In the genomic region with DNA sequence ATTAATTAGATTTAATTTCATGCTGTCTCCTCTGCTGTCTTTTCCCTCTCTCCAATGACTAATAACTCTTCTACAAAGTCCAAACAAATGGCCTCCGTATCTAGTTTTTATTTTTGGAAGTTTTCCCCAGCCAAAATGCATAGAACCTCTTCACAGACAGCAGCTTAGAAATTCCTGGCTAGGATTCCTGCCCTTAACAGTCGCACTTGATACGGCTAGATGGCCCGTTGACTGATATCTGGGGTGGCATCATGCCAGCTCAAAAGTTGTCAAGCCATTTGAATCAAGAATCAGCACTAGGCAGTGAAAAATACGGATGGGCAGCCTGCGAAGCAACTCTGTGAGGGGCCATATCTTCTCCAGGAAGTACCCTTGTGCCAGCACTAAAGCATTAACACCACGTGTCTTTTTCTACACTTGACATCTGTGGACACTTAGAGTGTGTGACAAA, we compare ENCODE assay signal across 13 cellular contexts. TPM values are rescaled to one million over a fixed set of nuclear protein-coding genes. Genes with fewer than 3 reads are reported as not detected.
DNase-seq lines count a peak whose midpoint lies in the region; ATAC-seq, FAIRE-seq and TF ChIP-seq lines count a peak whose summit lies in the region.
"Had no signal": no experiment of that assay in that cellular context is flagged by ENCODE, and none has a peak within 500 bp of the region (broad histone marks: within the 10 kb centered on the region; RNA-seq: fewer than 3 reads in every experiment).

No MANE protein-coding gene starts in this region.

- 16 to 33% (median 21%) methylated on average over 7 of the region's 7 CpGs for WGBS in small intestine, 3 donors

- H3K9me3 Mint-ChIP-seq in MCF 10A (ENCODE audit: unreplicated experiment) = no peaks in the 10 kb centered on the region
- no peaks in the 10 kb centered on the region for H3K9me3 Mint-ChIP-seq in CD14-positive monocyte
- H3K9me3 Mint-ChIP-seq: central memory CD8-positive, alpha-beta T cell had no signal

- no TSS peak for BruUV-seq in MCF 10A (replicated peaks; lab: Mats Ljungman, UMichigan)

- peaks cover 0 to 4% of the 10 kb centered on the region in 2 donors for H3K4me1 ChIP-seq in small intestine (ENCODE audit: control insufficient read depth in 2 of 2, insufficient read depth in 1 of 2, low read depth in 1 of 2, low read length in 1 of 2)

- FAIRE-seq in small intestine (lab: Jason Lieb, UNC) = no peak

- H3K27me3 Mint-ChIP-seq in MCF 10A (ENCODE audit: insufficient read depth, unreplicated experiment) = no peaks in the 10 kb centered on the region
- peaks cover 4 to 8% (median 4%) of the 10 kb centered on the region in 3 donors for H3K27me3 Mint-ChIP-seq in CD14-positive monocyte (ENCODE audit: low read depth in 3 of 3)

- H3K4me1 Mint-ChIP-seq in MCF 10A (ENCODE audit: insufficient read depth, unreplicated experiment) = no peaks in the 10 kb centered on the region
- no peaks in the 10 kb centered on the region for H3K4me1 Mint-ChIP-seq in CD14-positive monocyte
- H3K4me1 Mint-ChIP-seq: central memory CD8-positive, alpha-beta T cell had no signal

- H3K4me3 ChIP-seq in small intestine (ENCODE audit: low read depth in 1 of 2, low read length in 2 of 2) = no peak overlapping the region
- H3K4me3 ChIP-seq: hepatocyte, SK-N-MC had no signal

- POLR2A ChIA-PET in MCF 10A (lab: Yijun Ruan, JAX) = no interaction called here

- H3K27me3 ChIP-seq in small intestine (ENCODE audit: control insufficient read depth in 2 of 2, insufficient read depth in 2 of 2, low read length in 2 of 2) = no peaks in the 10 kb centered on the region
- H3K27me3 ChIP-seq: hepatocyte had no signal

- TF ChIP-seq CTCF in MCF 10A (IDR thresholded peaks at IDR 0.05; ENCODE audit: unreplicated experiment) (no peak), CD14-positive monocyte (IDR thresholded peaks at IDR 0.05) (no peak)

- H3K36me3 Mint-ChIP-seq in MCF 10A (ENCODE audit: insufficient read depth, unreplicated experiment) (no peaks in the 10 kb centered on the region), CD14-positive monocyte (no peaks in the 10 kb centered on the region)

- peak; percentile 84 to 86 for ATAC-seq in left cardiac atrium

- intact Hi-C loops in left cardiac atrium (cut with DNase I) = loop anchor here in 1 of 2 donors (10.0 kb wide), 2 partner anchors 174 to 484 kb away; a partner anchor contains a TSS
- intact Hi-C loops in MCF 10A (cut with micrococcal nuclease) = no loop called here
- intact Hi-C loops in CD14-positive monocyte (cut with micrococcal nuclease) = no loop called here

- H3K27ac Mint-ChIP-seq in MCF 10A (ENCODE audit: low read depth, unreplicated experiment) (no peak overlapping the region), CD14-positive monocyte (no peak overlapping the region)

- CTCF ChIA-PET in MCF 10A (lab: Yijun Ruan, JAX) = interaction anchor here (0.6 to 1.0 kb wide), 2 partner anchors 10 to 73 kb away, joined by 4 read pairs; no protein-coding TSS in a partner anchor

- H3K36me3 ChIP-seq in small intestine (ENCODE audit: control insufficient read depth in 2 of 2, insufficient read depth in 2 of 2, low read length in 2 of 2) = no peaks in the 10 kb centered on the region

- in situ Hi-C loops in G401 (cut with HindIII; ENCODE audit: low sequenced_read_pairs) = no loop called here

- H3K4me3 Mint-ChIP-seq in MCF 10A (ENCODE audit: unreplicated experiment) = no peak overlapping the region
- no peak overlapping the region for H3K4me3 Mint-ChIP-seq in CD14-positive monocyte
- H3K4me3 Mint-ChIP-seq: central memory CD8-positive, alpha-beta T cell had no signal

- no peaks in the 10 kb centered on the region for H3K9me3 ChIP-seq in small intestine (ENCODE audit: control insufficient read depth, low read depth)

- DNase-seq in NCI-H2171 treated with DMSO at 0.1 percent for 48 hours (lab: John Stamatoyannopoulos, UW) = peak; percentile 31
- no peak for DNase-seq in NCI-H2171 (lab: John Stamatoyannopoulos, UW)
- peak; percentile 35 for DNase-seq in RPMI7951 (ENCODE audit: low read depth)
- peak; percentile 64 for DNase-seq in left cardiac atrium
- peak; percentile 26 for DNase-seq in small intestine
- DNase-seq in MCF 10A (ENCODE audit: unreplicated experiment) = no peak
- DNase-seq in CD14-positive monocyte (ENCODE audit: low spot score) = no peak
- no peak for DNase-seq in G401 (ENCODE audit: low spot score)
- DNase-seq: activated naive CD4-positive, alpha-beta T cell treated with Interleukin-2 at 50 U/mL for 16 hours; nucleus accumbens had no signal

- H3K27ac ChIP-seq in small intestine (ENCODE audit: low read depth in 1 of 2, low read length in 1 of 2) = no peak overlapping the region
- H3K27ac ChIP-seq: hepatocyte, SK-N-MC had no signal

RNA-seq across cellular contexts. Expression of a gene that starts 39.0 kb away (rescaled TPM):
- total RNA-seq in RPMI7951 (2014; rRNA removed; shearing (Covaris generic)) = 48.3 and 48.7 TPM in 2 replicates
- total RNA-seq in left cardiac atrium (10 to 100 TPM; 30.0 to 37.9 TPM), MCF 10A (2022) (68.0 and 76.8 TPM in 2 replicates)
- polyA plus RNA-seq in small intestine (10 to 100 TPM in 2 of 3 donors, 1 to 10 TPM in 1; 10.0 to 21.1 (median 12.3) TPM), CD14-positive monocyte (10 to 100 TPM in 1 of 2 donors, 1 to 10 TPM in 1; 9.0 to 14.4 TPM)
- 40.4 and 46.4 TPM in 2 replicates for total RNA-seq in G401 (2014; rRNA removed; shearing (Covaris generic))

Comparison
In these comparisons a context has a peak if more than half of its experiments do, and no peak if none do; other contexts are left out.
1. DNase-seq: peak in NCI-H2171 treated with DMSO at 0.1 percent for 48 hours (single experiment), RPMI7951 (single experiment), left cardiac atrium (single experiment) and small intestine (single experiment); none in NCI-H2171 (single experiment), MCF 10A (single experiment), CD14-positive monocyte (single experiment) and G401 (single experiment).